Comparison of ENCODE assay signal across 19 cellular contexts in the genomic region with DNA sequence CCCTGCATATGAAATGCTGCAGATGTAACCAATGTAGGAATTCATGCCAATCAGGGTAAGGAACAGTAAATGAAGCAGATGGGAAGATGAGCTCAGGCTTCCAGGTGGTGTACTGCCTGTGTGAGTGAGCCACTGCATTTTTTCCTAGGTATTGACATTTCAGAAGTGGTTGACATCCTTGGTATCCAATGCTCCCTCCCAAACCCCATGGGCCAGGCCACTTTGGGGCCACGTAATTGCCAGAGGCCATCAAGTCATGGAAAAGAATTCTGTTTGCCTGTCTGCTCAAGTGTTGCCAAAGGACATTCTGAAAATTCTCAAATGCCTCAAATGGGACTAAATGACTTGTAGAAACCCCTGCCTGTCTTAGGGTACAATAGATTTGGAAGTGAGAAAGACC.
DNase-seq lines count a peak whose midpoint lies in the region; ATAC-seq lines count a peak whose summit lies in the region.
"Had no signal": no experiment of that assay in that cellular context is flagged by ENCODE, and none has a peak within 500 bp of the region (broad histone marks: within the 10 kb centered on the region; RNA-seq: fewer than 3 reads in every experiment).

No MANE protein-coding gene starts in this region.

- peak overlapping the region; percentile 77 for H3K27ac ChIP-seq in KOPT-K1 (ENCODE audit: low read depth, low read length, poor library complexity, severe bottlenecking)
- peak overlapping the region; percentile 20 for H3K27ac ChIP-seq in effector memory CD4-positive, alpha-beta T cell (ENCODE audit: insufficient read depth, low read length, poor library complexity, severe bottlenecking)

- no peaks in the 10 kb centered on the region for H3K9me3 ChIP-seq in KOPT-K1 (ENCODE audit: insufficient read depth, low read length, poor library complexity, severe bottlenecking)
- no peaks in the 10 kb centered on the region for H3K9me3 ChIP-seq in effector memory CD4-positive, alpha-beta T cell (ENCODE audit: control insufficient read depth, low read length)

- H3K4me3 ChIP-seq in effector memory CD4-positive, alpha-beta T cell (ENCODE audit: insufficient read depth, low read depth, low read length, poor library complexity, severe bottlenecking) = no peak overlapping the region

- peak overlapping the region; percentile 22 for H3K27ac Mint-ChIP-seq in activated naive CD8-positive, alpha-beta T cell treated with anti-CD3 and anti-CD28 coated beads, Interleukin-2, amount 10 ng/mL, durations not matched to agents 7 days and 5 days
- no peak overlapping the region for H3K27ac Mint-ChIP-seq in activated naive CD8-positive, alpha-beta T cell treated with anti-CD3 and anti-CD28 coated beads for 36 hours
- H3K27ac Mint-ChIP-seq: CD8-positive, alpha-beta T cell had no signal

- peaks cover 2% of the 10 kb centered on the region for H3K9me3 Mint-ChIP-seq in activated naive CD8-positive, alpha-beta T cell treated with anti-CD3 and anti-CD28 coated beads, Interleukin-2, amount 10 ng/mL, durations not matched to agents 7 days and 5 days
- no peaks in the 10 kb centered on the region for H3K9me3 Mint-ChIP-seq in activated naive CD8-positive, alpha-beta T cell treated with anti-CD3 and anti-CD28 coated beads for 36 hours
- H3K9me3 Mint-ChIP-seq: CD8-positive, alpha-beta T cell had no signal

- ATAC-seq in activated naive CD8-positive, alpha-beta T cell treated with anti-CD3 and anti-CD28 coated beads, Interleukin-2, amount 10 ng/mL, durations not matched to agents 7 days and 5 days (ENCODE audit: low read depth) = no peak
- ATAC-seq in GM21367 (IDR thresholded peaks at IDR 0.05; ENCODE audit: unreplicated experiment) (no peak), GM21381 (IDR thresholded peaks at IDR 0.05; ENCODE audit: unreplicated experiment) (no peak)
- ATAC-seq: Panc1 had no signal

- H3K27me3 Mint-ChIP-seq in activated naive CD8-positive, alpha-beta T cell treated with anti-CD3 and anti-CD28 coated beads, Interleukin-2, amount 10 ng/mL, durations not matched to agents 7 days and 5 days = peaks cover 22% of the 10 kb centered on the region
- peaks cover 9% of the 10 kb centered on the region for H3K27me3 Mint-ChIP-seq in activated naive CD8-positive, alpha-beta T cell treated with anti-CD3 and anti-CD28 coated beads for 36 hours

- no peaks in the 10 kb centered on the region for H3K36me3 Mint-ChIP-seq in activated naive CD8-positive, alpha-beta T cell treated with anti-CD3 and anti-CD28 coated beads, Interleukin-2, amount 10 ng/mL, durations not matched to agents 7 days and 5 days
- H3K36me3 Mint-ChIP-seq in activated naive CD8-positive, alpha-beta T cell treated with anti-CD3 and anti-CD28 coated beads for 36 hours = no peaks in the 10 kb centered on the region
- H3K36me3 Mint-ChIP-seq: CD8-positive, alpha-beta T cell had no signal

- peaks cover 28% of the 10 kb centered on the region for H3K4me1 Mint-ChIP-seq in activated naive CD8-positive, alpha-beta T cell treated with anti-CD3 and anti-CD28 coated beads, Interleukin-2, amount 10 ng/mL, durations not matched to agents 7 days and 5 days
- H3K4me1 Mint-ChIP-seq in activated naive CD8-positive, alpha-beta T cell treated with anti-CD3 and anti-CD28 coated beads for 36 hours = peaks cover 20% of the 10 kb centered on the region

- H3K36me3 ChIP-seq in KOPT-K1 (ENCODE audit: insufficient read depth, low read length) = no peaks in the 10 kb centered on the region
- H3K36me3 ChIP-seq in effector memory CD4-positive, alpha-beta T cell (ENCODE audit: control insufficient read depth, insufficient read depth, low read length) = no peaks in the 10 kb centered on the region

- no peaks in the 10 kb centered on the region for H3K27me3 ChIP-seq in effector memory CD4-positive, alpha-beta T cell (replicated peaks; ENCODE audit: control insufficient read depth, insufficient read depth, low read length, poor library complexity, severe bottlenecking)

- no peak for DNase-seq in activated naive CD8-positive, alpha-beta T cell treated with anti-CD3 and anti-CD28 coated beads, Interleukin-2, amount 10 ng/mL, durations not matched to agents 7 days and 5 days
- no peak for DNase-seq in activated naive CD8-positive, alpha-beta T cell treated with anti-CD3 and anti-CD28 coated beads for 36 hours
- no peak for DNase-seq in effector memory CD4-positive, alpha-beta T cell
- no peak for DNase-seq in central memory CD4-positive, alpha-beta T cell
- DNase-seq: AML-193, H7, KG1, MM.1S, NCI-H1105, NCI-H1694 treated with DMSO at 0.1 percent for 48 hours, NCI-H2171, NCI-H446 treated with DMSO at 0.1 percent for 48 hours, NCI-H82, Right ventricle myocardium superior had no signal

- no peak overlapping the region for H3K4me3 Mint-ChIP-seq in activated naive CD8-positive, alpha-beta T cell treated with anti-CD3 and anti-CD28 coated beads, Interleukin-2, amount 10 ng/mL, durations not matched to agents 7 days and 5 days
- no peak overlapping the region for H3K4me3 Mint-ChIP-seq in activated naive CD8-positive, alpha-beta T cell treated with anti-CD3 and anti-CD28 coated beads for 36 hours
- H3K4me3 Mint-ChIP-seq: CD8-positive, alpha-beta T cell had no signal

- POLR2A ChIA-PET in activated naive CD8-positive, alpha-beta T cell treated with anti-CD3 and anti-CD28 coated beads, Interleukin-2, amount 10 ng/mL, durations not matched to agents 7 days and 5 days (lab: Charles Lee) = interaction anchor here (0.6 to 1.2 kb wide), 4 partner anchors 36 to 388 kb away, joined by 3 to 5 read pairs (median 4); no protein-coding TSS in a partner anchor

- H3K4me1 ChIP-seq in effector memory CD4-positive, alpha-beta T cell (ENCODE audit: control insufficient read depth, insufficient read depth, low read length, poor library complexity, severe bottlenecking) = peaks cover 19% of the 10 kb centered on the region
